In genomic region chr4:97845758-97846157, GRCh38 we compare ENCODE assay signal across 27 cellular contexts.
"Had no signal": no experiment of that assay in that cellular context is flagged by ENCODE, and none has a peak within 500 bp of the region (broad histone marks: within the 10 kb centered on the region; RNA-seq: fewer than 3 reads in every experiment).

No MANE protein-coding gene starts in this region.

- H3K36me3 ChIP-seq: breast epithelium, Peyer's patch, SJCRH30 had no signal

- H3K4me3 Mint-ChIP-seq: activated CD8-positive, alpha-beta T cell treated with anti-CD3 and anti-CD28 coated beads, Interleukin-2, amount 10 ng/mL, durations not matched to agents 7 days and 5 days; activated naive CD4-positive, alpha-beta T cell treated with anti-CD3 and anti-CD28 coated beads, Interleukin-2, amount 50 U/mL, for 24 hours; activated T-helper 1 cell treated with anti-CD3 and anti-CD28 coated beads, Interleukin-12 subunit alpha, Interleukin-12 subunit beta, Interleukin-2, Interleukin-4 antibody, amounts not matched to agents 30 ng/mL and 10 ng/mL and 1 ng/mL, durations not matched to agents 14 hours and 24 hours and 36 hours had no signal

- H3K4me1 ChIP-seq: breast epithelium, Peyer's patch, SJCRH30 had no signal

- DNase-seq: activated CD4-positive, alpha-beta T cell treated with anti-CD3 and anti-CD28 coated beads for 4 hours; activated CD8-positive, alpha-beta memory T cell treated with anti-CD3 and anti-CD28 coated beads, Interleukin-2, amount 50 U/mL, for 48 hours; activated CD8-positive, alpha-beta T cell treated with anti-CD3 and anti-CD28 coated beads, Interleukin-2, amount 10 ng/mL, durations not matched to agents 7 days and 5 days; activated effector memory CD4-positive, alpha-beta T cell treated with Interleukin-2 at 50 U/mL for 16 hours; activated naive CD4-positive, alpha-beta T cell; activated T-cell treated with anti-CD3 and anti-CD28 coated beads, Interleukin-2, amount 50 U/mL, for 1 hour; aorta; caudate nucleus; NCI-H1092; NCI-H1417; NCI-H1930; NCI-H2171 treated with DMSO at 0.1 percent for 48 hours; NCI-H226; NCI-H510A; NCI-H69; NK-92 treated with Interleukin-12 subunit alpha and Interleukin-12 subunit beta, amount 100 ng/mL, for 24 hours; Peyer's patch; Right ventricle myocardium superior; SJCRH30; SK-N-SH; T-helper 1 cell had no signal

- ATAC-seq: activated CD8-positive, alpha-beta T cell treated with anti-CD3 and anti-CD28 coated beads, Interleukin-2, amount 10 ng/mL, durations not matched to agents 7 days and 5 days had no signal

- H3K9me3 ChIP-seq: breast epithelium, Peyer's patch, SK-N-SH had no signal

- H3K27me3 ChIP-seq: breast epithelium, Peyer's patch, SJCRH30 had no signal

- H3K4me3 ChIP-seq: breast epithelium, Peyer's patch, SJCRH30 had no signal

- H3K27ac ChIP-seq: breast epithelium, KMS-11, Peyer's patch, RWPE1, SJCRH30, VCaP had no signal

- H3K4me2 ChIP-seq: KMS-11, SK-N-SH had no signal

- H3K9me3 Mint-ChIP-seq: activated T-helper 1 cell treated with anti-CD3 and anti-CD28 coated beads, Interleukin-12 subunit alpha, Interleukin-12 subunit beta, Interleukin-2, Interleukin-4 antibody, amounts not matched to agents 30 ng/mL and 10 ng/mL and 1 ng/mL, durations not matched to agents 14 hours and 24 hours and 36 hours had no signal

- H3K4me1 Mint-ChIP-seq: activated naive CD4-positive, alpha-beta T cell treated with anti-CD3 and anti-CD28 coated beads, Interleukin-2, amount 50 U/mL, for 24 hours had no signal

- H3K27ac Mint-ChIP-seq: activated CD8-positive, alpha-beta T cell treated with anti-CD3 and anti-CD28 coated beads, Interleukin-2, amount 10 ng/mL, durations not matched to agents 7 days and 5 days; activated naive CD4-positive, alpha-beta T cell treated with anti-CD3 and anti-CD28 coated beads, Interleukin-2, amount 50 U/mL, for 24 hours; activated T-helper 1 cell treated with anti-CD3 and anti-CD28 coated beads, Interleukin-12 subunit alpha, Interleukin-12 subunit beta, Interleukin-2, Interleukin-4 antibody, amounts not matched to agents 30 ng/mL and 10 ng/mL and 1 ng/mL, durations not matched to agents 14 hours and 24 hours and 36 hours had no signal

- H3K9ac ChIP-seq: KMS-11, SK-N-SH had no signal

- H3K27me3 Mint-ChIP-seq: activated naive CD4-positive, alpha-beta T cell treated with anti-CD3 and anti-CD28 coated beads, Interleukin-2, amount 50 U/mL, for 24 hours had no signal
